Comparison of ENCODE assay signal across 29 cellular contexts in genomic region chr10:44811072-44811471, GRCh38.
DNase-seq lines count a peak whose midpoint lies in the region; ATAC-seq and TF ChIP-seq lines count a peak whose summit lies in the region.
"Had no signal": no experiment of that assay in that cellular context is flagged by ENCODE, and none has a peak within 500 bp of the region (broad histone marks: within the 10 kb centered on the region; RNA-seq: fewer than 3 reads in every experiment).

No MANE protein-coding gene starts in this region.

- no peaks in the 10 kb centered on the region for H3K27me3 Mint-ChIP-seq in activated T-cell treated with anti-CD3 and anti-CD28 coated beads, Interleukin-2, amount 50 U/mL, for 72 hours (ENCODE audit: low read depth)
- H3K27me3 Mint-ChIP-seq: T-helper 17 cell had no signal

- POLR2A ChIA-PET in GM10248 (lab: Yijun Ruan, JAX): no interaction called here

- no peak overlapping the region for H3K4me3 Mint-ChIP-seq in activated T-cell treated with anti-CD3 and anti-CD28 coated beads, Interleukin-2, amount 50 U/mL, for 72 hours
- H3K4me3 Mint-ChIP-seq: activated CD8-positive, alpha-beta T cell treated with anti-CD3 and anti-CD28 coated beads for 36 hours; CD14-positive monocyte; mesothelial cell of epicardium; naive thymus-derived CD8-positive, alpha-beta T cell; stimulated activated effector memory CD8-positive, alpha-beta T cell treated with anti-CD3 and anti-CD28 coated beads, Interleukin-12 subunit alpha, Interleukin-12 subunit beta, amount 100 ng/mL, for 72 hours; T-helper 17 cell had no signal

- no peak for TF ChIP-seq POLR2A in heart left ventricle (IDR thresholded peaks at IDR 0.05)
- no peak for TF ChIP-seq POLR2A in vagina (IDR thresholded peaks at IDR 0.05)

- in situ Hi-C loops in GM13976 (cut with MboI; ENCODE audit: low sequenced_read_pairs, unreplicated experiment): no loop called here

- ATAC-seq in Right ventricle myocardium inferior: peak; percentile 40
- peak; percentile 48 to 68 (median 60) for ATAC-seq in heart left ventricle
- no peak for ATAC-seq in activated T-cell treated with anti-CD3 and anti-CD28 coated beads, Interleukin-2, amount 50 U/mL, for 72 hours (replicated peaks in 1 of 2)
- ATAC-seq: activated CD8-positive, alpha-beta T cell treated with anti-CD3 and anti-CD28 coated beads for 36 hours; naive thymus-derived CD8-positive, alpha-beta T cell; stimulated activated effector memory CD8-positive, alpha-beta T cell treated with anti-CD3 and anti-CD28 coated beads, Interleukin-12 subunit alpha, Interleukin-12 subunit beta, amount 100 ng/mL, for 72 hours; T-helper 17 cell; upper lobe of right lung had no signal

- intact Hi-C loops in Right ventricle myocardium inferior (cut with DNase I) (no loop called here), cardiac septum (cut with DNase I) (no loop called here), heart left ventricle (cut with DNase I) (no loop called here), vagina (cut with DNase I) (no loop called here)

- no peaks in the 10 kb centered on the region for H3K4me1 Mint-ChIP-seq in activated T-cell treated with anti-CD3 and anti-CD28 coated beads, Interleukin-2, amount 50 U/mL, for 72 hours (ENCODE audit: low read depth)
- H3K4me1 Mint-ChIP-seq: CD14-positive monocyte; naive thymus-derived CD8-positive, alpha-beta T cell; stimulated activated effector memory CD8-positive, alpha-beta T cell treated with anti-CD3 and anti-CD28 coated beads, Interleukin-12 subunit alpha, Interleukin-12 subunit beta, amount 100 ng/mL, for 72 hours; T-helper 17 cell had no signal

- no peak overlapping the region for H3K27ac Mint-ChIP-seq in activated T-cell treated with anti-CD3 and anti-CD28 coated beads, Interleukin-2, amount 50 U/mL, for 72 hours
- H3K27ac Mint-ChIP-seq: activated CD8-positive, alpha-beta T cell treated with anti-CD3 and anti-CD28 coated beads for 36 hours; CD14-positive monocyte; mesothelial cell of epicardium; naive thymus-derived CD8-positive, alpha-beta T cell; stimulated activated effector memory CD8-positive, alpha-beta T cell treated with anti-CD3 and anti-CD28 coated beads, Interleukin-12 subunit alpha, Interleukin-12 subunit beta, amount 100 ng/mL, for 72 hours; T-helper 17 cell had no signal

- DNase-seq in Right ventricle myocardium inferior (ENCODE audit: missing footprints) (no peak), cardiac septum (ENCODE audit: low spot score) (no peak), heart left ventricle (peak in 2 of 5 donors; percentile 31 to 42), lung microvascular endothelial cell (ENCODE audit: low read depth in 2 of 2) (peak; percentile 50 to 60), vagina (ENCODE audit: extremely low spot score in 2 of 2) (no peak), GM10248 (ENCODE audit: extremely low spot score) (no peak), GM13976 (ENCODE audit: low spot score) (no peak)
- DNase-seq in activated T-cell treated with anti-CD3 and anti-CD28 coated beads, Interleukin-2, amount 50 U/mL, for 72 hours: no peak
- DNase-seq: activated CD8-positive, alpha-beta T cell treated with anti-CD3 and anti-CD28 coated beads for 36 hours; activated gamma-delta T cell; cerebellar nuclear complex; GOT3; head of caudate nucleus; Karpas-422; MV-4-11; naive thymus-derived CD8-positive, alpha-beta T cell; NCI-H146; NCI-H446 treated with DMSO at 0.1 percent for 48 hours; occipital lobe; RPMI8226; SK-N-SH; stimulated activated CD4-positive, alpha-beta T cell treated with anti-CD3 and anti-CD28 coated beads, Interleukin-12 subunit alpha, Interleukin-12 subunit beta, amount 100 ng/mL, for 4 hours; stimulated activated CD4-positive, alpha-beta T cell treated with anti-CD3 and anti-CD28 coated beads, Interleukin-4, amount 100 ng/mL, for 24 hours; T-helper 17 cell; upper lobe of right lung had no signal

- H3K9me3 ChIP-seq in heart left ventricle: no peaks in the 10 kb centered on the region
- no peaks in the 10 kb centered on the region for H3K9me3 ChIP-seq in vagina
- H3K9me3 ChIP-seq: SK-N-SH, upper lobe of right lung had no signal

- WGBS in heart left ventricle, 4 donors: 33 to 49% (median 36%) methylated on average over 3 of the region's 3 CpGs

- H3K27me3 ChIP-seq in heart left ventricle (no peaks in the 10 kb centered on the region), vagina (no peaks in the 10 kb centered on the region)

- H3K4me1 ChIP-seq in heart left ventricle (peaks cover 0 to 44% (median 14%) of the 10 kb centered on the region in 12 donors), vagina (peaks cover 13% of the 10 kb centered on the region)
- H3K4me1 ChIP-seq: upper lobe of right lung had no signal

- CTCF ChIA-PET in GM10248 (lab: Yijun Ruan, JAX): no interaction called here

- no peaks in the 10 kb centered on the region for H3K9me3 Mint-ChIP-seq in activated T-cell treated with anti-CD3 and anti-CD28 coated beads, Interleukin-2, amount 50 U/mL, for 72 hours
- H3K9me3 Mint-ChIP-seq: activated CD8-positive, alpha-beta T cell treated with anti-CD3 and anti-CD28 coated beads for 36 hours; stimulated activated effector memory CD8-positive, alpha-beta T cell treated with anti-CD3 and anti-CD28 coated beads, Interleukin-12 subunit alpha, Interleukin-12 subunit beta, amount 100 ng/mL, for 72 hours had no signal

- H3K27ac ChIP-seq in heart left ventricle (no peak overlapping the region), vagina (no peak overlapping the region)
- H3K27ac ChIP-seq: 22Rv1, upper lobe of right lung had no signal

- H3K36me3 Mint-ChIP-seq in activated T-cell treated with anti-CD3 and anti-CD28 coated beads, Interleukin-2, amount 50 U/mL, for 72 hours (ENCODE audit: insufficient read depth in 2 of 2): no peaks in the 10 kb centered on the region
- H3K36me3 Mint-ChIP-seq: CD14-positive monocyte; mesothelial cell of epicardium; naive thymus-derived CD8-positive, alpha-beta T cell; stimulated activated effector memory CD8-positive, alpha-beta T cell treated with anti-CD3 and anti-CD28 coated beads, Interleukin-12 subunit alpha, Interleukin-12 subunit beta, amount 100 ng/mL, for 72 hours had no signal

- no peaks in the 10 kb centered on the region for H3K36me3 ChIP-seq in heart left ventricle
- no peaks in the 10 kb centered on the region for H3K36me3 ChIP-seq in vagina
- H3K36me3 ChIP-seq: upper lobe of right lung had no signal

- TF ChIP-seq CTCF in heart left ventricle (IDR thresholded peaks at IDR 0.05) (no peak), vagina (IDR thresholded peaks at IDR 0.05) (no peak), GM10248 (IDR thresholded peaks at IDR 0.05; ENCODE audit: control extremely low read depth, extremely low read depth, low read depth, missing control alignments) (no peak), GM13976 (IDR thresholded peaks at IDR 0.05; ENCODE audit: borderline replicate concordance, control extremely low read depth, extremely low read depth, insufficient read depth, missing control alignments) (no peak)

- H3K4me3 ChIP-seq in heart left ventricle (no peak overlapping the region), vagina (no peak overlapping the region)
- H3K4me3 ChIP-seq: upper lobe of right lung had no signal

Comparison
In these comparisons a context has a peak if more than half of its experiments do, and no peak if none do; other contexts are left out.
1. ATAC-seq: peak in Right ventricle myocardium inferior (single experiment) and heart left ventricle (4 of 4); none in activated T-cell treated with anti-CD3 and anti-CD28 coated beads, Interleukin-2, amount 50 U/mL, for 72 hours (0 of 2).
2. DNase-seq: peak in lung microvascular endothelial cell (2 of 2); none in Right ventricle myocardium inferior (single experiment), cardiac septum (single experiment), vagina (0 of 2), GM10248 (single experiment), activated T-cell treated with anti-CD3 and anti-CD28 coated beads, Interleukin-2, amount 50 U/mL, for 72 hours (0 of 2) and GM13976 (single experiment).